ENCODE assay signal across 33 cellular contexts in genomic region chr11:33928564-33928963, GRCh38.
"Had no signal": no experiment of that assay in that cellular context is flagged by ENCODE, and none has a peak within 500 bp of the region (broad histone marks: within the 10 kb centered on the region; RNA-seq: fewer than 3 reads in every experiment).

No MANE protein-coding gene starts in this region.

- H3K27me3 ChIP-seq: brain microvascular endothelial cell, colonic mucosa, dorsolateral prefrontal cortex, esophagus muscularis mucosa, gastrocnemius medialis, heart left ventricle had no signal

- H3K27ac Mint-ChIP-seq: activated B cell treated with CpG ODN at 0.5 μM for 24 hours; activated CD8-positive, alpha-beta T cell treated with anti-CD3 and anti-CD28 coated beads for 36 hours; activated naive CD8-positive, alpha-beta T cell; activated T-helper 17 cell treated with anti-CD3 and anti-CD28 coated beads, Interleukin-2, amount 50 U/mL, for 72 hours; endodermal cell; T-helper 17 cell; T-helper 2 cell treated with Interferon-gamma antibody and Interleukin-4, amounts not matched to agents 5 μg/mL and 100 μg/mL, for 36 hours had no signal

- DNase-seq: activated B cell treated with CpG ODN at 0.5 μM for 24 hours; activated CD4-positive, alpha-beta T cell treated with anti-CD3 and anti-CD28 coated beads for 48 hours; activated CD4-positive, alpha-beta T cell treated with anti-CD3 and anti-CD28 coated beads, Interleukin-2, amount 50 U/mL, for 1 hour; activated CD4-positive, alpha-beta T cell treated with anti-CD3 and anti-CD28 coated beads, Interleukin-2, amount 50 U/mL, for 48 hours; activated CD8-positive, alpha-beta memory T cell treated with anti-CD3 and anti-CD28 coated beads for 24 hours; activated CD8-positive, alpha-beta T cell treated with anti-CD3 and anti-CD28 coated beads for 36 hours; activated effector memory CD4-positive, alpha-beta T cell treated with Interleukin-2 at 50 U/mL for 16 hours; activated gamma-delta T cell treated with Interleukin-2 at 50 U/mL for 16 hours; activated naive CD4-positive, alpha-beta T cell treated with anti-CD3 and anti-CD28 coated beads, Interleukin-2, amount 50 U/mL, for 16 hours; activated naive CD4-positive, alpha-beta T cell treated with Interleukin-2 at 50 U/mL for 16 hours; activated T-cell treated with anti-CD3 and anti-CD28 coated beads, Interleukin-2, amount 50 U/mL, for 4 hours; amniotic stem cell; anterior cingulate cortex; brain microvascular endothelial cell; caudate nucleus; colonic mucosa; dorsolateral prefrontal cortex; effector memory CD4-positive, alpha-beta T cell; endodermal cell; erythroblast; foreskin keratinocyte; gastrocnemius medialis; glutamatergic neuron; heart left ventricle; T-helper 17 cell; T1000; WERI-Rb-1 had no signal

- ATAC-seq: activated CD4-positive, CD25-positive, alpha-beta regulatory T cell treated with anti-CD3 and anti-CD28 coated beads, Interleukin-2, amount 50 U/mL, for 24 hours; activated CD8-positive, alpha-beta T cell treated with anti-CD3 and anti-CD28 coated beads for 36 hours; activated T-cell treated with anti-CD3 and anti-CD28 coated beads, Interleukin-2, amount 50 U/mL, for 4 hours; activated T-helper 17 cell treated with anti-CD3 and anti-CD28 coated beads, Interleukin-2, amount 50 U/mL, for 72 hours; foreskin keratinocyte; gastrocnemius medialis; heart left ventricle; T-helper 17 cell had no signal

- H3K4me1 Mint-ChIP-seq: activated T-helper 17 cell treated with anti-CD3 and anti-CD28 coated beads, Interleukin-2, amount 50 U/mL, for 72 hours had no signal

- FAIRE-seq: astrocyte had no signal

- H3K4me3 ChIP-seq: colonic mucosa, dorsolateral prefrontal cortex, esophagus muscularis mucosa, gastrocnemius medialis, heart left ventricle had no signal

- H3K9me3 ChIP-seq: colonic mucosa, gastrocnemius medialis, heart left ventricle had no signal

- H3K4me1 ChIP-seq: colonic mucosa, foreskin keratinocyte had no signal

- H3K4me3 Mint-ChIP-seq: activated B cell treated with CpG ODN at 0.5 μM for 24 hours; activated CD8-positive, alpha-beta T cell treated with anti-CD3 and anti-CD28 coated beads for 36 hours; activated naive CD8-positive, alpha-beta T cell; activated T-cell treated with anti-CD3 and anti-CD28 coated beads, Interleukin-2, amount 50 U/mL, for 4 hours; activated T-helper 17 cell treated with anti-CD3 and anti-CD28 coated beads, Interleukin-2, amount 50 U/mL, for 72 hours; endodermal cell; T-helper 17 cell; T-helper 2 cell treated with Interferon-gamma antibody and Interleukin-4, amounts not matched to agents 5 μg/mL and 100 μg/mL, for 36 hours had no signal

- H3K36me3 ChIP-seq: brain microvascular endothelial cell, colonic mucosa, esophagus muscularis mucosa, gastrocnemius medialis, heart left ventricle, WERI-Rb-1 had no signal

- H3K27ac ChIP-seq: brain microvascular endothelial cell, colonic mucosa, esophagus muscularis mucosa, foreskin keratinocyte, gastrocnemius medialis, heart left ventricle, WERI-Rb-1 had no signal
